In genomic region chr2:18363348-18363747, GRCh38 we compare ENCODE assay signal across 20 cellular contexts.
A peak's percentile ranks its signal among the peaks of the same experiment; 100 is the strongest.
DNase-seq lines count a peak whose midpoint lies in the region; ATAC-seq, FAIRE-seq and TF ChIP-seq lines count a peak whose summit lies in the region.
"Had no signal": no experiment of that assay in that cellular context is flagged by ENCODE, and none has a peak within 500 bp of the region (broad histone marks: within the 10 kb centered on the region; RNA-seq: fewer than 3 reads in every experiment).

No MANE protein-coding gene starts in this region.

- CTCF ChIA-PET in AG04450 (lab: Charles Lee) = interaction anchor here (0.6 to 1.0 kb wide), 3 partner anchors 14 to 246 kb away, joined by 3 to 4 read pairs (median 3); no protein-coding TSS in a partner anchor

- H3K36me3 ChIP-seq in astrocyte (ENCODE audit: insufficient read depth, low read length) (no peaks in the 10 kb centered on the region), neural cell (ENCODE audit: insufficient read depth, low read length) (no peaks in the 10 kb centered on the region), esophagus muscularis mucosa (no peaks in the 10 kb centered on the region)
- H3K36me3 ChIP-seq: BE2C had no signal

- no peak overlapping the region for H3K4me3 Mint-ChIP-seq in astrocyte (ENCODE audit: unreplicated experiment)
- H3K4me3 Mint-ChIP-seq: CD4-positive, CD25-positive, alpha-beta regulatory T cell; CD8-positive, alpha-beta memory T cell had no signal

- no peak for TF ChIP-seq POLR2A in esophagus muscularis mucosa (IDR thresholded peaks at IDR 0.05; ENCODE audit: low read depth)

- no peaks in the 10 kb centered on the region for H3K9me3 Mint-ChIP-seq in astrocyte (ENCODE audit: unreplicated experiment)
- H3K9me3 Mint-ChIP-seq: CD8-positive, alpha-beta memory T cell had no signal

- H3K27ac ChIP-seq in AG04450 (ENCODE audit: low read depth, low read length) (peak overlapping the region; percentile 55), astrocyte (ENCODE audit: low read depth, low read length) (peak overlapping the region; percentile 68), neural cell (ENCODE audit: low read length) (peak overlapping the region; percentile 46), esophagus muscularis mucosa (replicated peaks in 1 of 4) (no peak overlapping the region)

- TF ChIP-seq EP300 in neural cell (conservative IDR thresholded peaks at IDR 0.05; ENCODE audit: poor library complexity, severe bottlenecking) (peak; percentile 92), esophagus muscularis mucosa (IDR thresholded peaks at IDR 0.05) (no peak)

- H3K4me1 ChIP-seq in astrocyte (ENCODE audit: insufficient read depth, low read length) = peaks cover 17% of the 10 kb centered on the region
- no peaks in the 10 kb centered on the region for H3K4me1 ChIP-seq in esophagus muscularis mucosa
- H3K4me1 ChIP-seq: BE2C had no signal

- H3K9ac ChIP-seq in astrocyte (ENCODE audit: low read length) (peak overlapping the region; percentile 5), neural cell (ENCODE audit: low read length) (no peak overlapping the region)

- H3K4me3 ChIP-seq in AG04450 (ENCODE audit: low read depth, low read length) = no peak overlapping the region
- no peak overlapping the region for H3K4me3 ChIP-seq in astrocyte (ENCODE audit: insufficient read depth, low read depth, low read length)
- peak overlapping the region; percentile 30 for H3K4me3 ChIP-seq in neural cell (ENCODE audit: low read length)
- no peak overlapping the region for H3K4me3 ChIP-seq in esophagus muscularis mucosa
- H3K4me3 ChIP-seq: GM12878 had no signal

- H3K9me2 ChIP-seq in neural cell (ENCODE audit: insufficient read depth, low read length) = no peaks in the 10 kb centered on the region

- no peak for TF ChIP-seq RAD21 in neural cell (conservative IDR thresholded peaks at IDR 0.05)

- peak; percentile 32 for FAIRE-seq in astrocyte (lab: Jason Lieb, UNC)
- FAIRE-seq: GM12878 had no signal

- ATAC-seq in HG02981 (IDR thresholded peaks at IDR 0.05; ENCODE audit: unreplicated experiment) (no peak), GM18498 (IDR thresholded peaks at IDR 0.05; ENCODE audit: unreplicated experiment) (no peak)
- ATAC-seq: GM12878, HCT116 had no signal

- POLR2A ChIA-PET in AG04450 (lab: Yijun Ruan, JAX) = interaction anchor here (0.6 to 0.7 kb wide), 2 partner anchors 22 to 50 kb away, joined by 3 read pairs; no protein-coding TSS in a partner anchor

- DNase-seq in AG04450 (ENCODE audit: low read depth, low spot score) = no peak
- DNase-seq in astrocyte (ENCODE audit: low read depth) = no peak
- DNase-seq in esophagus muscularis mucosa (ENCODE audit: extremely low spot score) = no peak
- no peak for DNase-seq in cardiac septum (ENCODE audit: low spot score)
- DNase-seq: 8988T; BE2C; C1 segment of cervical spinal cord; CD4-positive, CD25-positive, alpha-beta regulatory T cell; CD8-positive, alpha-beta memory T cell; COR-L47; DMS 273 treated with DMSO at 0.1 percent for 48 hours; DMS53; DND-41; GOT3; H7 had no signal

- intact Hi-C loops in esophagus muscularis mucosa (cut with DNase I) (no loop called here), cardiac septum (cut with DNase I) (no loop called here)

- H3K4me2 ChIP-seq in astrocyte (ENCODE audit: low read length) (peak overlapping the region; percentile 16), neural cell (ENCODE audit: low read length) (no peak overlapping the region)

- H3K79me2 ChIP-seq in astrocyte (ENCODE audit: insufficient read depth, low read length) (no peaks in the 10 kb centered on the region), neural cell (replicated peaks; ENCODE audit: insufficient read depth, low read length) (no peaks in the 10 kb centered on the region)

- H4K20me1 ChIP-seq in astrocyte (ENCODE audit: insufficient read depth, low read length) = no peaks in the 10 kb centered on the region
- H4K20me1 ChIP-seq in neural cell (ENCODE audit: insufficient read depth) = no peaks in the 10 kb centered on the region

- H2AFZ ChIP-seq in astrocyte (ENCODE audit: low read depth, low read length) (no peak overlapping the region), neural cell (ENCODE audit: low read depth, low read length) (no peak overlapping the region)

- no peaks in the 10 kb centered on the region for H3F3A ChIP-seq in neural cell (ENCODE audit: insufficient read depth, low read length, poor library complexity, severe bottlenecking)

- no peaks in the 10 kb centered on the region for H3K27me3 ChIP-seq in AG04450 (ENCODE audit: control insufficient read depth, insufficient read depth, low read length)
- no peaks in the 10 kb centered on the region for H3K27me3 ChIP-seq in astrocyte (ENCODE audit: insufficient read depth, low read length)
- no peaks in the 10 kb centered on the region for H3K27me3 ChIP-seq in neural cell (ENCODE audit: insufficient read depth, low read depth, low read length)
- peaks cover 0 to 4% (median 0%) of the 10 kb centered on the region in 4 donors for H3K27me3 ChIP-seq in esophagus muscularis mucosa
- H3K27me3 ChIP-seq: BE2C had no signal

- H3K27ac Mint-ChIP-seq in astrocyte (ENCODE audit: unreplicated experiment) = peak overlapping the region; percentile 56
- H3K27ac Mint-ChIP-seq: CD4-positive, CD25-positive, alpha-beta regulatory T cell; CD8-positive, alpha-beta memory T cell had no signal

- WGBS in esophagus muscularis mucosa = 81% methylated on average over 3 of the region's 3 CpGs

- TF ChIP-seq CTCF in AG04450 (IDR thresholded peaks at IDR 0.05; ENCODE audit: low read depth, low read length) (no peak), astrocyte (IDR thresholded peaks at IDR 0.05; ENCODE audit: insufficient read depth, low read depth, low read length) (no peak), neural cell (IDR thresholded peaks at IDR 0.05; ENCODE audit: poor library complexity, severe bottlenecking) (no peak), esophagus muscularis mucosa (IDR thresholded peaks at IDR 0.05) (no peak)

- H3K36me3 Mint-ChIP-seq in astrocyte (ENCODE audit: low read depth, unreplicated experiment) = no peaks in the 10 kb centered on the region
- H3K36me3 Mint-ChIP-seq: CD4-positive, CD25-positive, alpha-beta regulatory T cell; CD8-positive, alpha-beta memory T cell had no signal

- no peaks in the 10 kb centered on the region for H3K27me3 Mint-ChIP-seq in astrocyte (ENCODE audit: low read depth, unreplicated experiment)
- H3K27me3 Mint-ChIP-seq: CD4-positive, CD25-positive, alpha-beta regulatory T cell had no signal

- H3K4me1 Mint-ChIP-seq in astrocyte (ENCODE audit: low read depth, unreplicated experiment) = peaks cover 34% of the 10 kb centered on the region
- H3K4me1 Mint-ChIP-seq: CD4-positive, CD25-positive, alpha-beta regulatory T cell; CD8-positive, alpha-beta memory T cell had no signal

- H3K9me3 ChIP-seq in AG04450 (ENCODE audit: control insufficient read depth, insufficient read depth, low read length) (no peaks in the 10 kb centered on the region), astrocyte (ENCODE audit: insufficient read depth, low read depth, low read length) (no peaks in the 10 kb centered on the region), neural cell (ENCODE audit: low read length) (no peaks in the 10 kb centered on the region), esophagus muscularis mucosa (no peaks in the 10 kb centered on the region)
- H3K9me3 ChIP-seq: BE2C had no signal

TF ChIP-seq in neural cell, 6 proteins besides CTCF, POLR2A, EP300 and RAD21:
- TF ChIP-seq EZH2 (IDR thresholded peaks at IDR 0.05; ENCODE audit: borderline replicate concordance, insufficient read depth, low read length, poor library complexity, severe bottlenecking) (no peak), MXI1 (conservative IDR thresholded peaks at IDR 0.05; ENCODE audit: poor library complexity, severe bottlenecking) (no peak), POLR2AphosphoS5 (IDR thresholded peaks at IDR 0.05) (peak; percentile 46), TAF1 (IDR thresholded peaks at IDR 0.05; ENCODE audit: low read depth) (no peak), SMC3 (conservative IDR thresholded peaks at IDR 0.05; ENCODE audit: poor library complexity) (no peak), REST (IDR thresholded peaks at IDR 0.05; ENCODE audit: borderline replicate concordance) (no peak)

Comparison
In these comparisons a context has a peak if more than half of its experiments do, and no peak if none do; other contexts are left out.
1. H3K27ac ChIP-seq: peak in AG04450 (single experiment), astrocyte (single experiment) and neural cell (single experiment); none in esophagus muscularis mucosa (0 of 4).